ENCODE assay signal across 26 cellular contexts in genomic region chr10:102588875-102589274, GRCh38.
"Had no signal": no experiment of that assay in that cellular context is flagged by ENCODE, and none has a peak within 500 bp of the region (broad histone marks: within the 10 kb centered on the region; RNA-seq: fewer than 3 reads in every experiment).

No MANE protein-coding gene starts in this region.

- H3K4me3 ChIP-seq: colonic mucosa, coronary artery, dorsolateral prefrontal cortex, esophagus muscularis mucosa, esophagus squamous epithelium, gastrocnemius medialis, gastroesophageal sphincter, heart left ventricle, heart right ventricle had no signal

- ATAC-seq: effector memory CD8-positive, alpha-beta T cell; esophagus mucosa; foreskin keratinocyte; gastrocnemius medialis; gastroesophageal sphincter; heart left ventricle; heart right ventricle had no signal

- H3K36me3 ChIP-seq: colonic mucosa had no signal

- FAIRE-seq: colon, endometrium, endothelial cell of umbilical vein, frontal cortex had no signal

- H3K9me3 ChIP-seq: colonic mucosa, esophagus muscularis mucosa, esophagus squamous epithelium, gastrocnemius medialis, gastroesophageal sphincter, heart left ventricle, heart right ventricle had no signal

- H3K27me3 ChIP-seq: colonic mucosa, dorsolateral prefrontal cortex, esophagus muscularis mucosa, esophagus squamous epithelium, foreskin keratinocyte, gastrocnemius medialis, gastroesophageal sphincter, heart left ventricle, heart right ventricle had no signal

- H3K27ac ChIP-seq: colonic mucosa, coronary artery, epithelial cell of prostate, esophagus muscularis mucosa, esophagus squamous epithelium, foreskin keratinocyte, gastrocnemius medialis, gastroesophageal sphincter, heart left ventricle, heart right ventricle had no signal

- DNase-seq: colonic mucosa; dermis blood vessel endothelial cell; effector CD4-positive, alpha-beta T cell; effector CD8-positive, alpha-beta T cell; effector memory CD4-positive, alpha-beta T cell; effector memory CD8-positive, alpha-beta T cell; endodermal cell; erythroblast; esophagus squamous epithelium; foreskin fibroblast; foreskin keratinocyte; foreskin melanocyte; gastrocnemius medialis; glutamatergic neuron; heart left ventricle; heart right ventricle had no signal

- H3K4me1 ChIP-seq: colonic mucosa, foreskin keratinocyte had no signal
